Comparison of ENCODE assay signal across 13 cellular contexts in genomic region chr15:40381818-40382529, GRCh38. TPM values are rescaled to one million over a fixed set of nuclear protein-coding genes. Genes with fewer than 3 reads are reported as not detected.
A peak's percentile ranks its signal among the peaks of the same experiment; 100 is the strongest.
DNase-seq lines count a peak whose midpoint lies in the region; ATAC-seq, FAIRE-seq and TF ChIP-seq lines count a peak whose summit lies in the region.
"Had no signal": no experiment of that assay in that cellular context is flagged by ENCODE, and none has a peak within 500 bp of the region (broad histone marks: within the 10 kb centered on the region; RNA-seq: fewer than 3 reads in every experiment).

No MANE protein-coding gene starts in this region.

- intact Hi-C loops in CD8-positive, alpha-beta T cell (cut with DNase I, micrococcal nuclease): loop anchor here (1.0 to 5.0 kb wide), 9 partner anchors 14 to 1930 kb away; partner anchors contain the start of genes IVD (in 2 of the 2), BMF (in 1 of the 2), BUB1B (in 1 of the 2) and DISP2 (in 1 of the 2)
- intact Hi-C loops in dendritic cell treated with granulocyte-macrophage colony-stimulating factor and Interleukin-4, amounts not matched to agents 40 ng/mL and 50 ng/mL, for 4 days (cut with micrococcal nuclease): loop anchor here (2.0 kb wide), 1 partner anchor 13 kb away; no protein-coding TSS in a partner anchor
- intact Hi-C loops in ascending aorta (cut with DNase I): loop anchor here (1.0 kb wide), 1 partner anchor 23 kb away; the partner anchor contains the start of gene IVD

- no peak for FAIRE-seq in GM12892 (lab: Jason Lieb, UNC)

- POLR2A ChIA-PET in CD8-positive, alpha-beta T cell (lab: Charles Lee): interaction anchor here (0.7 to 2.2 kb wide), 9 partner anchors 14 to 73 kb away, joined by 3 to 7 read pairs (median 4); partner anchors contain the start of genes BAHD1 and IVD

- peaks cover 13% of the 10 kb centered on the region for H3K4me1 ChIP-seq in CD8-positive, alpha-beta T cell (ENCODE audit: insufficient read depth, low read length)
- peaks cover 0 to 14% of the 10 kb centered on the region in 2 donors for H3K4me1 ChIP-seq in ascending aorta

- H3K4me1 Mint-ChIP-seq in CD8-positive, alpha-beta T cell (ENCODE audit: low read depth): peaks cover 16% of the 10 kb centered on the region
- peaks cover 46% of the 10 kb centered on the region for H3K4me1 Mint-ChIP-seq in dendritic cell treated with granulocyte-macrophage colony-stimulating factor and Interleukin-4, amounts not matched to agents 40 ng/mL and 50 ng/mL, for 4 days (ENCODE audit: low read depth)
- H3K4me1 Mint-ChIP-seq in nephron: peaks cover 32% of the 10 kb centered on the region

- H3K36me3 ChIP-seq in CD8-positive, alpha-beta T cell (ENCODE audit: insufficient read depth, low read length): peaks cover 6% of the 10 kb centered on the region
- H3K36me3 ChIP-seq in H7 (replicated peaks; ENCODE audit: control insufficient read depth, insufficient read depth, low read length) (peaks cover 15% of the 10 kb centered on the region), ascending aorta (peaks cover 5 to 6% of the 10 kb centered on the region in 2 donors)
- H3K36me3 ChIP-seq: colonic mucosa had no signal

- H3K27ac Mint-ChIP-seq in CD8-positive, alpha-beta T cell: no peak overlapping the region
- peak overlapping the region; percentile 90 for H3K27ac Mint-ChIP-seq in dendritic cell treated with granulocyte-macrophage colony-stimulating factor and Interleukin-4, amounts not matched to agents 40 ng/mL and 50 ng/mL, for 4 days
- peak overlapping the region in 2 of 3 experiments; percentile 12 to 56 for H3K27ac Mint-ChIP-seq in nephron

- no peak overlapping the region for H3K4me3 ChIP-seq in CD8-positive, alpha-beta T cell (ENCODE audit: low read depth, low read length)
- no peak overlapping the region for H3K4me3 ChIP-seq in LNCaP clone FGC (ENCODE audit: low read depth, low read length)
- H3K4me3 ChIP-seq in H7 (ENCODE audit: insufficient read depth, low read depth, low read length): no peak overlapping the region
- H3K4me3 ChIP-seq in ascending aorta: no peak overlapping the region

- TF ChIP-seq POLR2A in GM12892 (IDR thresholded peaks at IDR 0.05; ENCODE audit: low read depth, low read length): no peak

- no peaks in the 10 kb centered on the region for H3K27me3 ChIP-seq in CD8-positive, alpha-beta T cell (ENCODE audit: insufficient read depth, low read length)
- H3K27me3 ChIP-seq in H7 (ENCODE audit: control insufficient read depth, insufficient read depth, low read length) (no peaks in the 10 kb centered on the region), ascending aorta (no peaks in the 10 kb centered on the region)
- H3K27me3 ChIP-seq: BLaER1, colonic mucosa had no signal

- no peak overlapping the region for H3K27ac ChIP-seq in CD8-positive, alpha-beta T cell (ENCODE audit: low read depth, low read length)
- no peak overlapping the region for H3K27ac ChIP-seq in ascending aorta
- H3K27ac ChIP-seq: colonic mucosa had no signal

- H3K27me3 Mint-ChIP-seq in CD8-positive, alpha-beta T cell (ENCODE audit: low read depth): no peaks in the 10 kb centered on the region
- H3K27me3 Mint-ChIP-seq in dendritic cell treated with granulocyte-macrophage colony-stimulating factor and Interleukin-4, amounts not matched to agents 40 ng/mL and 50 ng/mL, for 4 days: no peaks in the 10 kb centered on the region
- H3K27me3 Mint-ChIP-seq in nephron (ENCODE audit: low read depth): no peaks in the 10 kb centered on the region

- CTCF ChIA-PET in CD8-positive, alpha-beta T cell (lab: Charles Lee): interaction anchor here (0.9 to 4.2 kb wide), 8 partner anchors 9 to 107 kb away, joined by 3 to 41 read pairs (median 4); partner anchors contain the start of gene DISP2

- ATAC-seq in CD8-positive, alpha-beta T cell: no peak

- H3K9me3 Mint-ChIP-seq in CD8-positive, alpha-beta T cell: no peaks in the 10 kb centered on the region
- no peaks in the 10 kb centered on the region for H3K9me3 Mint-ChIP-seq in dendritic cell treated with granulocyte-macrophage colony-stimulating factor and Interleukin-4, amounts not matched to agents 40 ng/mL and 50 ng/mL, for 4 days
- H3K9me3 Mint-ChIP-seq in nephron: no peaks in the 10 kb centered on the region

- no peak for DNase-seq in CD8-positive, alpha-beta T cell
- peak; percentile 44 for DNase-seq in LNCaP clone FGC (ENCODE audit: low read depth)
- DNase-seq in H7: no peak
- no peak for DNase-seq in GM12892 (ENCODE audit: insufficient read length)
- DNase-seq in EL: no peak
- DNase-seq in ascending aorta (ENCODE audit: low spot score in 2 of 2): no peak

- H3K36me3 Mint-ChIP-seq in CD8-positive, alpha-beta T cell: peaks cover 17% of the 10 kb centered on the region
- peaks cover 13% of the 10 kb centered on the region for H3K36me3 Mint-ChIP-seq in dendritic cell treated with granulocyte-macrophage colony-stimulating factor and Interleukin-4, amounts not matched to agents 40 ng/mL and 50 ng/mL, for 4 days (ENCODE audit: low read depth)
- H3K36me3 Mint-ChIP-seq in nephron (ENCODE audit: low read depth): peaks cover 20% of the 10 kb centered on the region

- no peaks in the 10 kb centered on the region for H3K9me3 ChIP-seq in CD8-positive, alpha-beta T cell (ENCODE audit: low read length)
- no peaks in the 10 kb centered on the region for H3K9me3 ChIP-seq in ascending aorta
- H3K9me3 ChIP-seq: colonic mucosa, lower lobe of right lung had no signal

- H3K4me3 Mint-ChIP-seq in CD8-positive, alpha-beta T cell: peak overlapping the region; percentile 35
- no peak overlapping the region for H3K4me3 Mint-ChIP-seq in dendritic cell treated with granulocyte-macrophage colony-stimulating factor and Interleukin-4, amounts not matched to agents 40 ng/mL and 50 ng/mL, for 4 days
- H3K4me3 Mint-ChIP-seq in nephron: peak overlapping the region; percentile 97 to 100 (median 99)

- TF ChIP-seq CTCF in CD8-positive, alpha-beta T cell (IDR thresholded peaks at IDR 0.05): no peak
- no peak for TF ChIP-seq CTCF in LNCaP clone FGC (IDR thresholded peaks at IDR 0.05; ENCODE audit: control insufficient read depth, extremely low read depth, insufficient read depth)
- TF ChIP-seq CTCF in nephron (IDR thresholded peaks at IDR 0.05; ENCODE audit: unreplicated experiment in 3 of 3): no peak
- no peak for TF ChIP-seq CTCF in ascending aorta (IDR thresholded peaks at IDR 0.05)

RNA-seq across cellular contexts. Expression of gene KNSTRN, which starts 0.5 kb away (rescaled TPM):
- total RNA-seq in CD8-positive, alpha-beta T cell: 1 to 10 TPM; 3.8 to 5.4 TPM
- 72.2 and 104 TPM in 2 replicates for total RNA-seq in H7 (2014; rRNA removed; shearing (Covaris generic))
- 21.7 TPM for polyA plus RNA-seq in GM12892 (2012; ENCODE audit: missing spikeins)
- total RNA-seq in ascending aorta: 5.1 TPM

RNA-seq across cellular contexts. Expression of gene IVD, which starts 23.6 kb away (rescaled TPM):
- 10 to 100 TPM; 46.6 to 54.9 TPM for total RNA-seq in CD8-positive, alpha-beta T cell
- total RNA-seq in H7 (2014; rRNA removed; shearing (Covaris generic)): 28.6 and 31.4 TPM in 2 replicates
- 29.4 TPM for polyA plus RNA-seq in GM12892 (2012; ENCODE audit: missing spikeins)
- total RNA-seq in ascending aorta: 39.5 TPM

RNA-seq across cellular contexts. Expression of gene DISP2, which starts 24.0 kb away (rescaled TPM):
- total RNA-seq in CD8-positive, alpha-beta T cell: under 1 TPM; 0.05 to 0.25 TPM
- total RNA-seq in H7 (2014; rRNA removed; shearing (Covaris generic)): 0.04 and 0.52 TPM in 2 replicates
- not detected for polyA plus RNA-seq in GM12892 (2012; ENCODE audit: missing spikeins)
- total RNA-seq in ascending aorta: 0.32 TPM

RNA-seq across cellular contexts. Expression of gene PHGR1, which starts 31.1 kb away (rescaled TPM):
- total RNA-seq in CD8-positive, alpha-beta T cell: not detected
- not detected in 2 replicates for total RNA-seq in H7 (2014; rRNA removed; shearing (Covaris generic))
- not detected for polyA plus RNA-seq in GM12892 (2012; ENCODE audit: missing spikeins)
- total RNA-seq in ascending aorta: not detected
- total RNA-seq: lower lobe of right lung, renal cortical epithelial cell, urinary bladder had no signal

RNA-seq across cellular contexts. Expression of gene CCDC9B, which starts 41.2 kb away (rescaled TPM):
- 1 to 10 TPM in 1 of 2 experiments, under 1 TPM in 1; 0.60 to 1.1 TPM for total RNA-seq in CD8-positive, alpha-beta T cell
- 0.03 and 0.18 TPM in 2 replicates for total RNA-seq in H7 (2014; rRNA removed; shearing (Covaris generic))
- polyA plus RNA-seq in GM12892 (2012; ENCODE audit: missing spikeins): 0.08 TPM
- total RNA-seq in ascending aorta: 55.8 TPM

Comparison
In these comparisons a context has a peak if more than half of its experiments do, and no peak if none do; other contexts are left out.
1. RNA of gene KNSTRN, which starts 0.5 kb away (total RNA-seq): 72.2 to 104 TPM in H7; 3.8 to 5.4 TPM in CD8-positive, alpha-beta T cell and 5.1 TPM in ascending aorta (single experiment); every median in the first group is over 10 times any median in the second.